24 cellular contexts compared by ENCODE assay signal in genomic region chr4:163776961-163777360, GRCh38.
"Had no signal": no experiment of that assay in that cellular context is flagged by ENCODE, and none has a peak within 500 bp of the region (broad histone marks: within the 10 kb centered on the region; RNA-seq: fewer than 3 reads in every experiment).

No MANE protein-coding gene starts in this region.

- H3K27me3 Mint-ChIP-seq: dendritic cell treated with granulocyte-macrophage colony-stimulating factor and Interleukin-4, amounts not matched to agents 40 ng/mL and 50 ng/mL, for 4 days; effector memory CD8-positive, alpha-beta T cell had no signal

- H3K4me3 ChIP-seq: colonic mucosa, esophagus squamous epithelium, gastrocnemius medialis, heart right ventricle, left lung, lower lobe of right lung, mucosa of descending colon had no signal

- H3K4me1 Mint-ChIP-seq: mesothelial cell of epicardium, naive B cell had no signal

- H3K9me3 ChIP-seq: colonic mucosa, esophagus squamous epithelium, gastrocnemius medialis, left lung, lower lobe of right lung, mucosa of descending colon had no signal

- H3K27me3 ChIP-seq: colonic mucosa, esophagus squamous epithelium, gastrocnemius medialis, heart right ventricle, left lung had no signal

- DNase-seq: colonic mucosa; cortex of kidney; effector CD8-positive, alpha-beta T cell; effector memory CD8-positive, alpha-beta T cell; endodermal cell; erythroblast; esophagus squamous epithelium; foreskin fibroblast; foreskin melanocyte; gastrocnemius medialis; glutamatergic neuron; head of caudate nucleus; heart right ventricle; hippocampal formation; left cardiac atrium; left lung; left ventricle myocardium superior; lower lobe of right lung; mesenchymal stem cell; mucosa of descending colon; naive B cell had no signal

- H3K4me3 Mint-ChIP-seq: dendritic cell treated with granulocyte-macrophage colony-stimulating factor and Interleukin-4, amounts not matched to agents 40 ng/mL and 50 ng/mL, for 4 days; effector memory CD8-positive, alpha-beta T cell; endodermal cell; mesothelial cell of epicardium; naive B cell had no signal

- H3K36me3 Mint-ChIP-seq: mesothelial cell of epicardium, naive B cell had no signal

- H3K9me3 Mint-ChIP-seq: dendritic cell treated with granulocyte-macrophage colony-stimulating factor and Interleukin-4, amounts not matched to agents 40 ng/mL and 50 ng/mL, for 4 days; endodermal cell; naive B cell had no signal

- H3K36me3 ChIP-seq: colonic mucosa, esophagus squamous epithelium, gastrocnemius medialis, heart right ventricle, left lung, lower lobe of right lung had no signal

- H3K27ac Mint-ChIP-seq: dendritic cell treated with granulocyte-macrophage colony-stimulating factor and Interleukin-4, amounts not matched to agents 40 ng/mL and 50 ng/mL, for 4 days; effector memory CD8-positive, alpha-beta T cell; endodermal cell; mesothelial cell of epicardium; naive B cell had no signal

- H3K4me1 ChIP-seq: colonic mucosa, esophagus squamous epithelium, gastrocnemius medialis, heart right ventricle, left lung, lower lobe of right lung had no signal

- H3K27ac ChIP-seq: colonic mucosa, epithelial cell of prostate, esophagus squamous epithelium, gastrocnemius medialis, heart right ventricle, left lung, lower lobe of right lung had no signal
